Comparison of ENCODE assay signal across 1 cellular context in the genomic region with DNA sequence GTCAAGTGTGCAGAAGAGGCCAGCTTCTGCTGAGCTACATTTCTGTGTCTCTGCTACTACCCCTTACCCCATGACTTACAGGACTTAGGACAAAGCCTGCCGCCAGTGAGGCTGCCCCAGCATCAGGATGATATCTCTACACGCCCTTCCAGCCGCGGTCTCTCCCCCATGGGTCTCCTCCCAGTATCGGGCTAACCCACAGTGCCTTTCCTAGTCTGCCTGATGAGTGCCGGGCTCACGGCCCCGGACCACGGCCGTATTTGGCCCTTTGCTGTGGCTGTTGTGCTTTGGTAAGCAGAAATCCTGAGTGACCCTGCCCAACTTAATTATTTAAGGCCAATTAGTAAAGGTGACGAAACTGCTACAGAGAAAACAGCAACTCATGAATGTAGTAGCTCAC.
TF ChIP-seq lines count a peak whose summit lies in the region.

No MANE protein-coding gene starts in this region.

TF ChIP-seq in HepG2, 621 proteins besides CTCF, POLR2A, EP300 and RAD21:
- TF ChIP-seq, protein P1, sequence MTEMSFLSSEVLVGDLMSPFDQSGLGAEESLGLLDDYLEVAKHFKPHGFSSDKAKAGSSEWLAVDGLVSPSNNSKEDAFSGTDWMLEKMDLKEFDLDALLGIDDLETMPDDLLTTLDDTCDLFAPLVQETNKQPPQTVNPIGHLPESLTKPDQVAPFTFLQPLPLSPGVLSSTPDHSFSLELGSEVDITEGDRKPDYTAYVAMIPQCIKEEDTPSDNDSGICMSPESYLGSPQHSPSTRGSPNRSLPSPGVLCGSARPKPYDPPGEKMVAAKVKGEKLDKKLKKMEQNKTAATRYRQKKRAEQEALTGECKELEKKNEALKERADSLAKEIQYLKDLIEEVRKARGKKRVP (CRISPR knock-in tag; IDR thresholded peaks at IDR 0.05): no peak
- TF ChIP-seq ZNF501 (CRISPR knock-in tag; IDR thresholded peaks at IDR 0.05) (no peak), LCORL (IDR thresholded peaks at IDR 0.05) (no peak), LCORL (CRISPR knock-in tag; IDR thresholded peaks at IDR 0.05) (no peak), ZBTB10 (CRISPR knock-in tag; IDR thresholded peaks at IDR 0.05; ENCODE audit: borderline replicate concordance) (no peak), ZNF598 (CRISPR knock-in tag; IDR thresholded peaks at IDR 0.05; ENCODE audit: borderline replicate concordance) (no peak), ZNF777 (CRISPR knock-in tag; IDR thresholded peaks at IDR 0.05) (no peak), HNRNPH1 (optimal IDR thresholded peaks at IDR 0.05; ENCODE audit: low read depth, low read length) (no peak), ZNF850 (CRISPR knock-in tag; conservative IDR thresholded peaks at IDR 0.05) (no peak), SOX13 (IDR thresholded peaks at IDR 0.05) (no peak), SOX13 (CRISPR knock-in tag; conservative IDR thresholded peaks at IDR 0.05 in 1 of 2, IDR thresholded peaks at IDR 0.05 in 1 of 2) (no peak), RELA (CRISPR knock-in tag; IDR thresholded peaks at IDR 0.05) (no peak), ATF7-NPFF (CRISPR knock-in tag; IDR thresholded peaks at IDR 0.05; ENCODE audit: low read depth) (no peak), ZBTB7A (CRISPR knock-in tag; IDR thresholded peaks at IDR 0.05) (no peak), NFE2 (CRISPR knock-in tag; IDR thresholded peaks at IDR 0.05) (no peak), FLYWCH1 (CRISPR knock-in tag; IDR thresholded peaks at IDR 0.05) (no peak), FOXK1 (CRISPR knock-in tag; IDR thresholded peaks at IDR 0.05; ENCODE audit: borderline replicate concordance, low read depth) (no peak)
- TF ChIP-seq, protein P2, sequence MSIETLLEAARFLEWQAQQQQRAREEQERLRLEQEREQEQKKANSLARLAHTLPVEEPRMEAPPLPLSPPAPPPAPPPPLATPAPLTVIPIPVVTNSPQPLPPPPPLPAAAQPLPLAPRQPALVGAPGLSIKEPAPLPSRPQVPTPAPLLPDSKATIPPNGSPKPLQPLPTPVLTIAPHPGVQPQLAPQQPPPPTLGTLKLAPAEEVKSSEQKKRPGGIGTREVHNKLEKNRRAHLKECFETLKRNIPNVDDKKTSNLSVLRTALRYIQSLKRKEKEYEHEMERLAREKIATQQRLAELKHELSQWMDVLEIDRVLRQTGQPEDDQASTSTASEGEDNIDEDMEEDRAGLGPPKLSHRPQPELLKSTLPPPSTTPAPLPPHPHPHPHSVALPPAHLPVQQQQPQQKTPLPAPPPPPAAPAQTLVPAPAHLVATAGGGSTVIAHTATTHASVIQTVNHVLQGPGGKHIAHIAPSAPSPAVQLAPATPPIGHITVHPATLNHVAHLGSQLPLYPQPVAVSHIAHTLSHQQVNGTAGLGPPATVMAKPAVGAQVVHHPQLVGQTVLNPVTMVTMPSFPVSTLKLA (IDR thresholded peaks at IDR 0.05): no peak
- TF ChIP-seq, protein P3, sequence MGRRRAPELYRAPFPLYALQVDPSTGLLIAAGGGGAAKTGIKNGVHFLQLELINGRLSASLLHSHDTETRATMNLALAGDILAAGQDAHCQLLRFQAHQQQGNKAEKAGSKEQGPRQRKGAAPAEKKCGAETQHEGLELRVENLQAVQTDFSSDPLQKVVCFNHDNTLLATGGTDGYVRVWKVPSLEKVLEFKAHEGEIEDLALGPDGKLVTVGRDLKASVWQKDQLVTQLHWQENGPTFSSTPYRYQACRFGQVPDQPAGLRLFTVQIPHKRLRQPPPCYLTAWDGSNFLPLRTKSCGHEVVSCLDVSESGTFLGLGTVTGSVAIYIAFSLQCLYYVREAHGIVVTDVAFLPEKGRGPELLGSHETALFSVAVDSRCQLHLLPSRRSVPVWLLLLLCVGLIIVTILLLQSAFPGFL (CRISPR knock-in tag; IDR thresholded peaks at IDR 0.05): no peak
- TF ChIP-seq, protein P4, sequence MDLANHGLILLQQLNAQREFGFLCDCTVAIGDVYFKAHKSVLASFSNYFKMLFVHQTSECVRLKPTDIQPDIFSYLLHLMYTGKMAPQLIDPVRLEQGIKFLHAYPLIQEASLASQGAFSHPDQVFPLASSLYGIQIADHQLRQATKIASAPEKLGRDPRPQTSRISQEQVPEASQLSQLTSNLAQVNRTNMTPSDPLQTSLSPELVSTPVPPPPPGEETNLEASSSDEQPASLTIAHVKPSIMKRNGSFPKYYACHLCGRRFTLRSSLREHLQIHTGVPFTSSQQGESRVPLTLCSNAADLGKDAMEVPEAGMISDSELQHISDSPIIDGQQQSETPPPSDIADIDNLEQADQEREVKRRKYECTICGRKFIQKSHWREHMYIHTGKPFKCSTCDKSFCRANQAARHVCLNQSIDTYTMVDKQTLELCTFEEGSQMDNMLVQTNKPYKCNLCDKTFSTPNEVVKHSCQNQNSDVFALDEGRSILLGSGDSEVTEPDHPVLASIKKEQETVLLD (CRISPR knock-in tag; IDR thresholded peaks at IDR 0.05; ENCODE audit: low read depth): no peak
